23 cellular contexts compared by ENCODE assay signal in the genomic region with DNA sequence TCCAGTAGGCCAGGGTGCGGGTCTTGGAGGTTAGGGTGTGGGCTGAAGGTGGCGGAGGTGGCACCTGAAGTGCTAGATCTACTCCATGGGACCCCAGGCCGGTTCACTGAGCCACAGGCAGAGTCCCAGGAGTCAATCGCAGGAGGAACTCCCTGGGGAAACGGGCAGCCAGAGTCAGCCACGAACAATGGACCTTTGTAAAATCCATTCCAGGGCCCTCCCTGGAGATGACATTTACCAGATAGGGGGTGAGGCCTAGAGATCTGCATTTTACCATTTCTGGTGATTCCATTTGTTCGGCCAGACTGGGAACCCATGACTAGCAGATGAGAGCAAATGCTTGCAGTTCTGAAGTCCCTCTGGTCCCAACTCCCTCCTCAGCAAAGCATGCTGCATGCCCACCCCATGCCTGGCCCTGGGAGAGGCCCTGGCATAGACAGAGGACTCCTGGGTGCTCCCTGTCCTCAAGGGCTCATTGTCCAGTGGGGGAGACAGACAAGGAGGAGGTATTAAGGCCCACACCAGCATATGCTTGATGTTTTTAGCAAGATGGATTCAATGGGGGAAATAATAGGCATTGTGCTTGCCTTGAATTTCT.
"Had no signal": no experiment of that assay in that cellular context is flagged by ENCODE, and none has a peak within 500 bp of the region (broad histone marks: within the 10 kb centered on the region; RNA-seq: fewer than 3 reads in every experiment).

No MANE protein-coding gene starts in this region.

- H3K27me3 ChIP-seq: dorsolateral prefrontal cortex, foreskin keratinocyte, heart right ventricle, suprapubic skin had no signal

- DNase-seq: central memory CD4-positive, alpha-beta T cell; dorsolateral prefrontal cortex; effector CD4-positive, alpha-beta T cell; foreskin keratinocyte; glutamatergic neuron; heart right ventricle; hypothalamus; immature natural killer cell; left ventricle myocardium superior; lower lobe of right lung; mucosa of descending colon; naive B cell; psoas muscle; spleen; stimulated activated CD4-positive, alpha-beta T cell treated with anti-CD3 and anti-CD28 coated beads, Interleukin-4, amount 100 ng/mL, for 1 hour; stimulated activated CD8-positive, alpha-beta memory T cell treated with anti-CD3 and anti-CD28 coated beads, Interleukin-4, amount 100 ng/mL, for 48 hours; stimulated activated naive CD4-positive, alpha-beta T cell; stimulated activated naive CD8-positive, alpha-beta T cell treated with anti-CD3 and anti-CD28 coated beads, Interleukin-15, amount 100 ng/mL, for 72 hours; trophoblast cell had no signal

- H3K4me1 ChIP-seq: foreskin keratinocyte, heart right ventricle, lower lobe of right lung, psoas muscle, spleen, suprapubic skin had no signal

- ATAC-seq: foreskin keratinocyte; heart right ventricle; left ventricle myocardium superior; lower lobe of right lung; mucosa of descending colon; natural killer cell treated with Interleukin-12 subunit alpha and Interleukin-12 subunit beta and Interleukin-15 and Interleukin-18, amount 100 ng/mL, for 72 hours; psoas muscle; stimulated activated naive CD8-positive, alpha-beta T cell treated with anti-CD3 and anti-CD28 coated beads, Interleukin-15, amount 100 ng/mL, for 72 hours had no signal

- H3K9me3 ChIP-seq: heart right ventricle, lower lobe of right lung, mucosa of descending colon, psoas muscle, suprapubic skin had no signal

- FAIRE-seq: colon had no signal

- H3K27ac ChIP-seq: foreskin keratinocyte, heart right ventricle, lower lobe of right lung, psoas muscle, skin epidermis, spleen, suprapubic skin had no signal

- H3K4me3 ChIP-seq: dorsolateral prefrontal cortex, heart right ventricle, lower lobe of right lung, mucosa of descending colon, psoas muscle, skin epidermis, spleen, suprapubic skin had no signal
